Comparison of ENCODE assay signal across 8 cellular contexts in genomic region chr1:115828101-115829022, GRCh38.
DNase-seq lines count a peak whose midpoint lies in the region; ATAC-seq and TF ChIP-seq lines count a peak whose summit lies in the region.

No MANE protein-coding gene starts in this region.

- TF ChIP-seq CTCF in epithelial cell of esophagus (IDR thresholded peaks at IDR 0.05; ENCODE audit: insufficient read depth, low read depth, low read length, missing control alignments), result no peak

- H3K9me3 ChIP-seq in NT2/D1 (ENCODE audit: insufficient read depth, low read length), result no peaks in the 10 kb centered on the region
- H3K9me3 ChIP-seq in muscle layer of colon (ENCODE audit: low read length), result no peaks in the 10 kb centered on the region

- ATAC-seq in HG02588 (IDR thresholded peaks at IDR 0.05; ENCODE audit: unreplicated experiment) (no peak), GM18502 (IDR thresholded peaks at IDR 0.05; ENCODE audit: poor library complexity, unreplicated experiment) (no peak), GM21526 (IDR thresholded peaks at IDR 0.05; ENCODE audit: low FRiP score, unreplicated experiment) (no peak)

- peak overlapping the region; percentile 1 for H3K27ac ChIP-seq in muscle layer of colon (ENCODE audit: low read depth, low read length)

- H3K27me3 ChIP-seq in NT2/D1 (ENCODE audit: insufficient read depth, insufficient read length) (peaks cover 37% of the 10 kb centered on the region), muscle layer of colon (ENCODE audit: control insufficient read depth in 1 of 2, insufficient read depth in 2 of 2, low read length in 2 of 2) (no peaks in the 10 kb centered on the region)

- H3K4me3 ChIP-seq in NT2/D1 (ENCODE audit: insufficient read length, low read depth) (peak overlapping the region; percentile 65), epithelial cell of esophagus (ENCODE audit: low read length) (peak overlapping the region; percentile 26), muscle layer of colon (ENCODE audit: low read depth in 1 of 2, low read length in 2 of 2) (peak overlapping the region; percentile 47 to 65)

- H3K9ac ChIP-seq in NT2/D1 (ENCODE audit: insufficient read length, low read depth) (peak overlapping the region; percentile 79), muscle layer of colon (ENCODE audit: low read length) (no peak overlapping the region)

- H3K36me3 ChIP-seq in NT2/D1 (ENCODE audit: insufficient read depth, insufficient read length, low read length) (no peaks in the 10 kb centered on the region), muscle layer of colon (ENCODE audit: insufficient read depth, low read length) (no peaks in the 10 kb centered on the region)

- DNase-seq in COR-L47 (lab: John Stamatoyannopoulos, UW), result peak; percentile 39
- no peak for DNase-seq in NT2/D1 (ENCODE audit: low read depth, low spot score)
- DNase-seq in epithelial cell of esophagus (ENCODE audit: low read depth), result no peak
- no peak for DNase-seq in SKM-1 (lab: John Stamatoyannopoulos, UW; ENCODE audit: unreplicated experiment)

- peaks cover 8% of the 10 kb centered on the region for H3K4me1 ChIP-seq in NT2/D1 (ENCODE audit: insufficient read depth, insufficient read length)
- H3K4me1 ChIP-seq in muscle layer of colon (ENCODE audit: insufficient read depth, low read length), result peaks cover 5% of the 10 kb centered on the region
